Comparison of ENCODE assay signal across 1 cellular context in the genomic region with DNA sequence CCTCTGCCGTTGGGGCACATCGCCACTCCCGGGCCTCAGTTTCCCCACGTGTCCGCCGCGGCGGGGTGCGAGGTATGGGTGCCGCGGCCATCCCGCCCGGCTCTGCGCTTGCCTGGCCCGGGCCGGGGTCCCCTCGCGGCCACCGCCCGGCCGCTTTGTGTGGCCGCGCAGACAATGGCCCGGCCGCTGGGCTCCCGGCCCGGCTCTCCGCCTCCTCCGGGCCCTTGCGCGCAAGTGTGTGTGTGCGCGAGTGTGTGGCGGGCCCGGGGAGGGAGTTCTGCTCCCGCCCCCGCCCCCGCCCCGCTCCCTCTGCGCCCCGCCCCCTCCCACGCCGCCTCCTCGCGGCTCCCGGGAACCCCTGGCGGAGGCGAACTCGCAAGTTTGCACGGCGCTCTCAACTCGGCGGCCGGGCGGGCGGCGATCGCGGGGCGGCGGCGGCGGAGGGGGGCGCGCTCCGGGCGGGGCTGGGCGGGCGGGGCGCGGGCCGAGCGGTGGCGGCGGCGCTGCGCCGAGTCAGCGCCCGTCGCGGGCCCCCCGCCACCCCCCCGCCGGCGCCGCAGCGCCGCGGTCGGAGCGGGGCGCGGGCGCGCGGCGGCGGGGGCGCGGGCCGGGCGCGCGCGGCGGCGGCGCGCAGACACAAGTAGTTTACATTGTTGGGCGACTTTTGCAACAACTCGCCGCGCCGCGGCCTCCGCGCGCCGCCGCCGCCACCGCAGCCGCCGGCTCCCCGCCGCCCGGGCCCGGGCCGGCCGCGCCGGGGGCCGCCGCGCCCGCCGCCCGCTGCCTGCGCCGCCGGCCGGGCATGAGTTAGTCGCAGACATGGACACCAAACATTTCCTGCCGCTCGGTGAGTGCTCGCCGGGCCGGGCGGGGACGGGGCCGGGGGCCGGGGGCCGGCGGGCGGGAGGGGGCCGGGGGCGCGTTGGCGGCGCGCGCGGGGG.
TF ChIP-seq lines count a peak whose summit lies in the region.

A gene (plus strand): TSS at position 643 of the 941 bp plus-strand sequence. CDS start 177 bp downstream, at position 820.

TF ChIP-seq in HCT116, 20 proteins besides CTCF, POLR2A, EP300 and RAD21:
- TF ChIP-seq POLR2AphosphoS5 (IDR thresholded peaks at IDR 0.05; ENCODE audit: low read depth, low read length) (peak; percentile 82), FOSL1 (IDR thresholded peaks at IDR 0.05; ENCODE audit: low read depth) (no peak), ZFX (IDR thresholded peaks at IDR 0.05) (peak; percentile 59)
